In the genomic region with DNA sequence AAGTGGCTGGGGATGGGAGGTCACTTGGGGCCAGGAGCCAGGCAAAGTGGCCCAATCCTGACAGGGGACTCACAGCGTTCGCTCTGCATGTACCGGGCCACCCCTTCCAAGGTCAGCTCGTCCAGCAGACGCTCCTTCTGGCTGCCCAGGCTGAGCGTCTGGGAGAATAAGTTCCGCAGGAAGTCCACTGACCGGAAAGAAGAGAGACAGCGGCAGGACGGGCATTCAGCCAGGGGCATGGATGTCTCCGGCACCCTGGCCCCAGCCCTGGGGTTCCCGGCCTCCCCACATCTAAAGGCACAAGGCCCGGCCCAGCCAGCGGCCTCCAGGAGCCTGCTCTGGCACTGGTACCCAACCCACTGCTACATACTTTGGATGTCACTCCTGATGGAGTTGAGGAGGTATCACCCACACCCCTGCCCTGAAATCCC, we compare ENCODE assay signal across 15 cellular contexts. TPM values are rescaled to one million over a fixed set of nuclear protein-coding genes. Genes with fewer than 3 reads are reported as not detected.
DNase-seq lines count a peak whose midpoint lies in the region; ATAC-seq and TF ChIP-seq lines count a peak whose summit lies in the region.
"Had no signal": no experiment of that assay in that cellular context is flagged by ENCODE, and none has a peak within 500 bp of the region (broad histone marks: within the 10 kb centered on the region; RNA-seq: fewer than 3 reads in every experiment).

No MANE protein-coding gene starts in this region.

- WGBS in testis, 2 donors = 27 to 49% methylated on average over 14 of the region's 14 CpGs

- TF ChIP-seq CTCF in lower lobe of right lung (IDR thresholded peaks at IDR 0.05) (no peak), testis (IDR thresholded peaks at IDR 0.05) (no peak)

- peak in 1 of 2 donors; percentile 17 for ATAC-seq in lower lobe of right lung
- no peak for ATAC-seq in HG03025 (IDR thresholded peaks at IDR 0.05; ENCODE audit: low FRiP score, unreplicated experiment)

- 0 out of 2 replicates have a peak overlapping the region, but pooled peaks have one; percentile 1 for H3K27ac ChIP-seq in SJCRH30
- H3K27ac ChIP-seq in lower lobe of right lung = peak overlapping the region; percentile 32
- H3K27ac ChIP-seq in testis = peak overlapping the region; percentile 56 to 71
- H3K27ac ChIP-seq: KMS-11 had no signal

- H3K36me3 ChIP-seq in H7 (replicated peaks; ENCODE audit: control insufficient read depth, insufficient read depth, low read length) (no peaks in the 10 kb centered on the region), SJCRH30 (peaks cover 2% of the 10 kb centered on the region; the same call in 1 of the 2 replicates), lower lobe of right lung (peaks cover 48% of the 10 kb centered on the region), testis (ENCODE audit: low read depth, missing control alignments) (no peaks in the 10 kb centered on the region)

- peak; percentile 52 for DNase-seq in H7
- DNase-seq in SJCRH30 = no peak
- DNase-seq in lower lobe of right lung = no peak
- peak; percentile 59 for DNase-seq in testis
- DNase-seq in NCI-H748 treated with DMSO at 0.1 percent for 48 hours (lab: John Stamatoyannopoulos, UW) = no peak
- DNase-seq in T-helper 1 cell = no peak
- DNase-seq: HFFc6, MG63, NCI-H1092 treated with DMSO at 0.1 percent for 48 hours, NCI-H187 treated with DMSO at 0.1 percent for 48 hours had no signal

- H3K27me3 ChIP-seq in H7 (ENCODE audit: control insufficient read depth, insufficient read depth, low read length) = peaks cover 4% of the 10 kb centered on the region; the same call in 1 of the 2 replicates
- H3K27me3 ChIP-seq in SJCRH30 = no peaks in the 10 kb centered on the region
- no peaks in the 10 kb centered on the region for H3K27me3 ChIP-seq in lower lobe of right lung (ENCODE audit: low read depth)
- no peaks in the 10 kb centered on the region for H3K27me3 ChIP-seq in testis
- H3K27me3 ChIP-seq: MG63 had no signal

- H3K9me3 ChIP-seq in SJCRH30 (replicated peaks) = no peaks in the 10 kb centered on the region
- no peaks in the 10 kb centered on the region for H3K9me3 ChIP-seq in lower lobe of right lung
- H3K9me3 ChIP-seq in testis = no peaks in the 10 kb centered on the region
- H3K9me3 ChIP-seq: MG63 had no signal

- H3K4me3 ChIP-seq in H7 (ENCODE audit: insufficient read depth, low read depth, low read length) (no peak overlapping the region), SJCRH30 (no peak overlapping the region), lower lobe of right lung (no peak overlapping the region), testis (no peak overlapping the region)
- H3K4me3 ChIP-seq: GM23338, MG63 had no signal

- no peak for TF ChIP-seq POLR2A in testis (IDR thresholded peaks at IDR 0.05)

- H3K4me1 ChIP-seq in SJCRH30 (peaks cover 23% of the 10 kb centered on the region), lower lobe of right lung (peaks cover 20% of the 10 kb centered on the region), testis (peaks cover 28% of the 10 kb centered on the region)

- intact Hi-C loops in lower lobe of right lung (cut with DNase I) = no loop called here
- intact Hi-C loops in testis (cut with DNase I; ENCODE audit: low total_unique reads) = no loop called here

RNA-seq across cellular contexts. Expression of gene SIRT2, which starts 6.1 kb away (rescaled TPM):
- total RNA-seq in H7 (2014; rRNA removed; shearing (Covaris generic)) = 11.6 and 11.8 TPM in 2 replicates
- total RNA-seq in SJCRH30 (2014; rRNA removed; shearing (Covaris generic)) = 42.1 and 44.6 TPM in 2 replicates
- total RNA-seq in lower lobe of right lung (60.1 TPM), testis (100 to 1,000 TPM in 1 of 2 donors, 10 to 100 TPM in 1; 95.3 to 107 TPM)
- 89.1 TPM for polyA plus RNA-seq in testis (ENCODE audit: insufficient read depth, low read depth, low replicate concordance)

RNA-seq across cellular contexts. Expression of gene NFKBIB, which starts 6.4 kb away (rescaled TPM):
- total RNA-seq in H7 (2014; rRNA removed; shearing (Covaris generic)) = 26.0 and 30.6 TPM in 2 replicates
- total RNA-seq in SJCRH30 (2014; rRNA removed; shearing (Covaris generic)) = 29.5 and 29.7 TPM in 2 replicates
- total RNA-seq in lower lobe of right lung (23.1 TPM), testis (100 to 1,000 TPM in 1 of 2 donors, 10 to 100 TPM in 1; 70.1 to 100 TPM)
- polyA plus RNA-seq in testis (ENCODE audit: insufficient read depth, low read depth, low replicate concordance) = 88.0 TPM

RNA-seq across cellular contexts. Expression of gene RINL, which starts 15.3 kb away (rescaled TPM):
- total RNA-seq in H7 (2014; rRNA removed; shearing (Covaris generic)) = 34.0 and 40.5 TPM in 2 replicates
- 0.35 and 0.79 TPM in 2 replicates for total RNA-seq in SJCRH30 (2014; rRNA removed; shearing (Covaris generic))
- total RNA-seq in lower lobe of right lung (8.3 TPM), testis (1 to 10 TPM; 3.0 to 5.2 TPM)
- polyA plus RNA-seq in testis (ENCODE audit: insufficient read depth, low read depth, low replicate concordance) = 2.6 TPM

RNA-seq across cellular contexts. Expression of gene CCER2, which starts 18.6 kb away (rescaled TPM):
- total RNA-seq in H7 (2014; rRNA removed; shearing (Covaris generic)) = 0.07 TPM in 1 of 2 replicates, not detected in the other
- 0.43 and 0.79 TPM in 2 replicates for total RNA-seq in SJCRH30 (2014; rRNA removed; shearing (Covaris generic))
- not detected for total RNA-seq in lower lobe of right lung
- total RNA-seq in testis = 1 to 10 TPM; 6.4 to 7.3 TPM
- polyA plus RNA-seq in testis (ENCODE audit: insufficient read depth, low read depth, low replicate concordance) = 3.8 TPM
- total RNA-seq: GM23338, SK-MEL-5 had no signal
- polyA plus RNA-seq: BJ had no signal

RNA-seq across cellular contexts. Expression of gene SARS2, which starts 37.2 kb away (rescaled TPM):
- 65.9 and 75.6 TPM in 2 replicates for total RNA-seq in H7 (2014; rRNA removed; shearing (Covaris generic))
- 20.0 and 25.7 TPM in 2 replicates for total RNA-seq in SJCRH30 (2014; rRNA removed; shearing (Covaris generic))
- total RNA-seq in lower lobe of right lung = 21.0 TPM
- total RNA-seq in testis = 10 to 100 TPM; 55.3 to 68.0 TPM
- polyA plus RNA-seq in testis (ENCODE audit: insufficient read depth, low read depth, low replicate concordance) = 33.5 TPM

Comparison
In these comparisons a context has a peak if more than half of its experiments do, and no peak if none do; other contexts are left out.
1. DNase-seq: peak in H7 (single experiment) and testis (single experiment); none in SJCRH30 (0 of 2), lower lobe of right lung (single experiment), NCI-H748 treated with DMSO at 0.1 percent for 48 hours (single experiment) and T-helper 1 cell (0 of 5).
2. H3K27ac ChIP-seq: peak in every context shown above with its lines; median percentile 64 in testis; 32 in lower lobe of right lung; 1 in SJCRH30.